In the genomic region with DNA sequence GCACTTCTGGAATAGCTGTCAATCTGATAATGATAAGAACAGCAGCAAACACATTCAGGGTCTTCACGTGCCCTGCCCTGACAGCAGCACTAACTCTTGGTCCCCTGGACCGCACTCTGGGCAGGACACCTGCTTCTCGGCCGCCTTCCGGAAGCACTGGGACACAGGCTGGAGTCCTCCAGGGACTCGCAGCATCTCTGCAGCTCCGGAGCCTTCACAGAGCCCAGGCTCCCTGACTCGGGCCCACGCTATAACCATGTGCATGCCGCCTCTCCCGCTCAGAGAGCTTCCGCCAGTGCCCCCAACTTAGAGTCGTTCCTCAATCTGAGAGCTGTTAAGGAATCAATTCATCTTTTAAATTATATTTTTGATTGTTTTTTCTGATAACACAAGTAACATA, we compare ENCODE assay signal across 9 cellular contexts.
"Had no signal": no experiment of that assay in that cellular context is flagged by ENCODE, and none has a peak within 500 bp of the region (broad histone marks: within the 10 kb centered on the region; RNA-seq: fewer than 3 reads in every experiment).

No MANE protein-coding gene starts in this region.

- DNase-seq: GM23248, GOT3, H7, HFFc6, KBM-7 had no signal

- H2AFZ ChIP-seq: GM23248 had no signal

- H3K27ac ChIP-seq: GM23248, HL-60 had no signal

- H3K36me3 ChIP-seq: HAP-1 had no signal

- FAIRE-seq: HepG2 had no signal

- H3K9ac ChIP-seq: GM23248 had no signal

- ATAC-seq: HCT116, HepG2 had no signal

- H3K4me3 ChIP-seq: GM23248, HAP-1 had no signal

- H3K4me1 ChIP-seq: HAP-1 had no signal

- H3K9me3 ChIP-seq: HAP-1 had no signal
